10 cellular contexts compared by ENCODE assay signal in genomic region chr3:46883252-46884185, GRCh38. TPM values are rescaled to one million over a fixed set of nuclear protein-coding genes. Genes with fewer than 3 reads are reported as not detected.
DNase-seq lines count a peak whose midpoint lies in the region; ATAC-seq, FAIRE-seq and TF ChIP-seq lines count a peak whose summit lies in the region.
"Had no signal": no experiment of that assay in that cellular context is flagged by ENCODE, and none has a peak within 500 bp of the region (broad histone marks: within the 10 kb centered on the region; RNA-seq: fewer than 3 reads in every experiment).

No MANE protein-coding gene starts in this region.

- H3K4ac ChIP-seq in trophoblast cell (ENCODE audit: low read depth, low read length) = peak overlapping the region; percentile 33

- no peak overlapping the region for H2BK12ac ChIP-seq in trophoblast cell (ENCODE audit: low read length)

- H3K4me1 ChIP-seq in ES-I3 (ENCODE audit: insufficient read depth, low read length) = peaks cover 35% of the 10 kb centered on the region
- H3K4me1 ChIP-seq in trophoblast cell (ENCODE audit: control insufficient read depth in 1 of 2, insufficient read depth in 2 of 2, low read length in 2 of 2) = peaks cover 14 to 26% of the 10 kb centered on the region in 2 experiments

- H3K9ac ChIP-seq in ES-I3 (ENCODE audit: low read depth, low read length) (peak overlapping the region; percentile 54; the same call in 1 of the 2 replicates), SK-N-MC (ENCODE audit: insufficient read length) (peak overlapping the region; percentile 53), trophoblast cell (ENCODE audit: low read length) (no peak overlapping the region)

- no CpG with 5 or more reads among the region's 66 CpGs for WGBS in trophoblast cell (ENCODE audit: extremely low coverage, insufficient coverage, insufficient read length)

- no peak for DNase-seq in SK-N-MC (ENCODE audit: low read depth, low spot score)
- peak; percentile 19 for DNase-seq in fibroblast of villous mesenchyme (ENCODE audit: low read depth)
- peak in 1 of 2 donors; percentile 40 for DNase-seq in trophoblast cell
- DNase-seq in RCC 7860 (ENCODE audit: low spot score) = no peak
- no peak for DNase-seq in NCI-H524 treated with DMSO at 0.1 percent for 48 hours (lab: John Stamatoyannopoulos, UW)

- peaks cover 5% of the 10 kb centered on the region for H3K79me1 ChIP-seq in trophoblast cell (ENCODE audit: low read length)

- TF ChIP-seq CTCF in fibroblast of villous mesenchyme (IDR thresholded peaks at IDR 0.05; ENCODE audit: insufficient read depth, low read depth, low read length) = no peak

- H2AFZ ChIP-seq in trophoblast cell (ENCODE audit: insufficient read depth, low read length, poor library complexity) = peak overlapping the region; percentile 45

- peak overlapping the region; percentile 66 for H3K14ac ChIP-seq in trophoblast cell (ENCODE audit: low read length)

- no peak overlapping the region for H4K91ac ChIP-seq in trophoblast cell (ENCODE audit: low read depth, low read length)

- H3K36me3 ChIP-seq in ES-I3 (ENCODE audit: insufficient read depth, low read length) = no peaks in the 10 kb centered on the region
- no peaks in the 10 kb centered on the region for H3K36me3 ChIP-seq in SK-N-MC (ENCODE audit: insufficient read depth, low read length)
- no peaks in the 10 kb centered on the region for H3K36me3 ChIP-seq in trophoblast cell (ENCODE audit: control insufficient read depth in 1 of 2, insufficient read depth in 2 of 2, low read length in 2 of 2)

- no peaks in the 10 kb centered on the region for H3K9me3 ChIP-seq in ES-I3 (ENCODE audit: control insufficient read depth, insufficient read depth, low read length)
- no peaks in the 10 kb centered on the region for H3K9me3 ChIP-seq in SK-N-MC (ENCODE audit: low read depth, low read length)
- peaks cover 3% of the 10 kb centered on the region for H3K9me3 ChIP-seq in trophoblast cell (ENCODE audit: insufficient read depth, low read depth, low read length)

- H3K18ac ChIP-seq in trophoblast cell (ENCODE audit: low read length) = peak overlapping the region; percentile 77

- no peak overlapping the region for H2BK5ac ChIP-seq in trophoblast cell (ENCODE audit: low read depth, low read length, poor library complexity)

- H3K27ac ChIP-seq in SK-N-MC = no peak overlapping the region
- no peak overlapping the region for H3K27ac ChIP-seq in trophoblast cell (ENCODE audit: low read depth, low read length)

- H3K4me2 ChIP-seq in trophoblast cell (ENCODE audit: low read length) = peak overlapping the region; percentile 74

- peak overlapping the region; percentile 59 for H4K12ac ChIP-seq in trophoblast cell (ENCODE audit: low read depth, low read length)

- no peak overlapping the region for H3K23ac ChIP-seq in trophoblast cell (ENCODE audit: low read length)

- FAIRE-seq in RCC 7860 (lab: Jason Lieb, UNC) = no peak
- FAIRE-seq: endometrium had no signal

- H2BK120ac ChIP-seq in trophoblast cell (ENCODE audit: insufficient read depth, low read length, poor library complexity) = no peak overlapping the region

- H3K27me3 ChIP-seq in trophoblast cell (ENCODE audit: insufficient read depth, low read length) = peaks cover 13% of the 10 kb centered on the region

- no peak overlapping the region for H2AK5ac ChIP-seq in trophoblast cell (ENCODE audit: low read length)

- peak overlapping the region; percentile 77 for H3K4me3 ChIP-seq in SK-N-MC
- peak overlapping the region; percentile 35 for H3K4me3 ChIP-seq in fibroblast of villous mesenchyme (ENCODE audit: low read depth, low read length)
- peak overlapping the region; percentile 69 for H3K4me3 ChIP-seq in trophoblast cell (ENCODE audit: low read depth, low read length)

- ATAC-seq in GM19397 (IDR thresholded peaks at IDR 0.05; ENCODE audit: unreplicated experiment) (no peak), HG03457 (IDR thresholded peaks at IDR 0.05; ENCODE audit: unreplicated experiment) (no peak)

- no peak overlapping the region for H4K8ac ChIP-seq in trophoblast cell (ENCODE audit: low read depth, low read length)

- H3K79me2 ChIP-seq in trophoblast cell (ENCODE audit: control insufficient read depth, insufficient read depth, low read length, poor library complexity) = peaks cover 2% of the 10 kb centered on the region

RNA-seq across cellular contexts. Expression of gene PTH1R, which starts 6.0 kb away (rescaled TPM):
- total RNA-seq in fibroblast of villous mesenchyme = 2.3 and 2.6 TPM in 2 replicates
- polyA plus RNA-seq in trophoblast cell (2013) = 9.5 and 11.3 TPM in 2 replicates

RNA-seq across cellular contexts. Expression of gene MYL3, which starts 20.3 kb away (rescaled TPM):
- total RNA-seq in fibroblast of villous mesenchyme = 0.97 and 1.7 TPM in 2 replicates
- 0.86 and 1.3 TPM in 2 replicates for polyA plus RNA-seq in trophoblast cell (2013)
- total RNA-seq: HT1080 had no signal
